23 cellular contexts compared by ENCODE assay signal in the genomic region with DNA sequence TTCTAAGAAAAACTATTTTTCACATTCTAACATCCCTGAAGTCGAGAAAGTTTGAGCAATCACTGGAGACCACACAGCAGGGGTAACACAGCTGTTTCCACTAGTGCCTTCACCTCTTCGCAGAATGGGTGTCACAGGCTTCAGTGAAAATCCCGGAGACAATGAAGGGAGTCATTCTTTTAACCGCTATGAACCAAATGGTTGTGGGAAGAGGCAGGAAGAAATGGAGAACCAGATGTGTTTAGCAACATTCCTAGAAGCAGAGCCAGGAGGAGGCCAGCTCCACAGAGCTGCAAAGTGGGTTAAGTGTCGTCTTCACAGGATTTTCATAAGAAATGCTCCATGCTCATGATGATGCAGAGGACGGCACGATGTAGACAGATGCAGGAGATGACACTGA.
"Had no signal": no experiment of that assay in that cellular context is flagged by ENCODE, and none has a peak within 500 bp of the region (broad histone marks: within the 10 kb centered on the region; RNA-seq: fewer than 3 reads in every experiment).

No MANE protein-coding gene starts in this region.

- H3K27ac ChIP-seq: epithelial cell of prostate, esophagus muscularis mucosa, hepatocyte, left ventricle myocardium inferior, lower lobe of right lung, spleen, testis, tibial nerve had no signal

- H2AFZ ChIP-seq: hepatocyte had no signal

- H3K27ac Mint-ChIP-seq: memory B cell; mesothelial cell of epicardium; natural killer cell; stimulated activated naive CD8-positive, alpha-beta T cell treated with anti-CD3 and anti-CD28 coated beads, Interleukin-15, amount 100 ng/mL, for 72 hours had no signal

- H3K27me3 Mint-ChIP-seq: stimulated activated naive B cell treated with anti-CD40 and anti-IgM and Interleukin-4, amounts not matched to agents 10 μg/mL and 1 μg/mL and 100 μg/mL, for 72 hours; stimulated activated naive CD8-positive, alpha-beta T cell treated with anti-CD3 and anti-CD28 coated beads, Interleukin-15, amount 100 ng/mL, for 72 hours had no signal

- H3K9me3 ChIP-seq: testis had no signal

- H3K4me3 Mint-ChIP-seq: memory B cell; mesothelial cell of epicardium; natural killer cell; neural crest cell; stimulated activated naive B cell treated with anti-CD40 and anti-IgM and Interleukin-4, amounts not matched to agents 10 μg/mL and 1 μg/mL and 100 μg/mL, for 72 hours; stimulated activated naive CD8-positive, alpha-beta T cell treated with anti-CD3 and anti-CD28 coated beads, Interleukin-15, amount 100 ng/mL, for 72 hours had no signal

- H3K79me2 ChIP-seq: hepatocyte had no signal

- H3K4me2 ChIP-seq: hepatocyte had no signal

- H3K36me3 ChIP-seq: lower lobe of right lung had no signal

- H3K4me3 ChIP-seq: esophagus muscularis mucosa, hepatocyte, left ventricle myocardium inferior, lower lobe of right lung, spleen, testis, tibial nerve had no signal

- H3K36me3 Mint-ChIP-seq: natural killer cell had no signal

- H3K27me3 ChIP-seq: esophagus muscularis mucosa, hepatocyte, spleen, testis, tibial nerve had no signal

- H3K4me1 ChIP-seq: lower lobe of right lung, spleen, testis, tibial nerve had no signal

- ATAC-seq: left cardiac atrium; lower lobe of right lung; natural killer cell; right cardiac atrium; stimulated activated naive B cell treated with anti-CD40 and anti-IgM and Interleukin-4, amounts not matched to agents 10 μg/mL and 1 μg/mL and 100 μg/mL, for 72 hours; stimulated activated naive CD8-positive, alpha-beta T cell treated with anti-CD3 and anti-CD28 coated beads, Interleukin-15, amount 100 ng/mL, for 72 hours had no signal

- DNase-seq: effector memory CD4-positive, alpha-beta T cell; foreskin melanocyte; head of caudate nucleus; kidney; left cardiac atrium; left ventricle myocardium inferior; lower lobe of right lung; natural killer cell; right cardiac atrium; spleen; stimulated activated CD4-positive, alpha-beta T cell treated with anti-CD3 and anti-CD28 coated beads, Interleukin-15, amount 100 ng/mL, for 24 hours; stimulated activated CD4-positive, alpha-beta T cell treated with anti-CD3 and anti-CD28 coated beads, Interleukin-1b, Interleukin-23, amount 100 ng/mL, for 48 hours; stimulated activated CD4-positive, alpha-beta T cell treated with anti-CD3 and anti-CD28 coated beads, Interleukin-4, amount 100 ng/mL, for 4 hours; stimulated activated naive B cell treated with anti-CD40 and anti-IgM and Interleukin-4, amounts not matched to agents 10 μg/mL and 1 μg/mL and 100 μg/mL, for 72 hours; stimulated activated naive CD8-positive, alpha-beta T cell treated with anti-CD3 and anti-CD28 coated beads, Interleukin-15, amount 100 ng/mL, for 72 hours; testis had no signal

- H3K4me1 Mint-ChIP-seq: memory B cell; mesothelial cell of epicardium; natural killer cell; stimulated activated naive CD8-positive, alpha-beta T cell treated with anti-CD3 and anti-CD28 coated beads, Interleukin-15, amount 100 ng/mL, for 72 hours had no signal
